In genomic region chr1:169892819-169893644, GRCh38 we compare ENCODE assay signal across 8 cellular contexts. TPM values are rescaled to one million over a fixed set of nuclear protein-coding genes. Genes with fewer than 3 reads are reported as not detected.
DNase-seq lines count a peak whose midpoint lies in the region; ATAC-seq, FAIRE-seq and TF ChIP-seq lines count a peak whose summit lies in the region.

No MANE protein-coding gene starts in this region.

- H3K27ac ChIP-seq in osteoblast (ENCODE audit: low read depth, low read length), result peak overlapping the region; percentile 100

- no peak for FAIRE-seq in RCC 7860 (lab: Jason Lieb, UNC)

- no peaks in the 10 kb centered on the region for H3K9me3 ChIP-seq in osteoblast (ENCODE audit: low read depth, low read length)

- H3K4me1 ChIP-seq in osteoblast (ENCODE audit: insufficient read depth, low read length), result peaks cover 28% of the 10 kb centered on the region

- intact Hi-C loops in activated CD4-positive, alpha-beta memory T cell treated with anti-CD3 and anti-CD28 coated beads for 36 hours (cut with micrococcal nuclease), result loop anchor here (1.0 to 5.0 kb wide), 9 partner anchors 181 to 1956 kb away; partner anchors contain the start of genes BLZF1, DCAF6, KIFAP3 and MPC2

- H3K36me3 Mint-ChIP-seq in activated CD4-positive, alpha-beta memory T cell treated with anti-CD3 and anti-CD28 coated beads for 36 hours, result peaks cover 10% of the 10 kb centered on the region

- peak overlapping the region; percentile 82 for H3K4me3 Mint-ChIP-seq in activated CD4-positive, alpha-beta memory T cell treated with anti-CD3 and anti-CD28 coated beads for 36 hours

- peaks cover 10% of the 10 kb centered on the region for H4K20me1 ChIP-seq in osteoblast (ENCODE audit: insufficient read depth, low read length)

- peak overlapping the region; percentile 98 for H3K27ac Mint-ChIP-seq in activated CD4-positive, alpha-beta memory T cell treated with anti-CD3 and anti-CD28 coated beads for 36 hours

- peak overlapping the region; percentile 78 for H3K4me2 ChIP-seq in osteoblast (ENCODE audit: insufficient read depth, low read length)

- DNase-seq in BJ (ENCODE audit: low read depth), result no peak
- no peak for DNase-seq in activated CD4-positive, alpha-beta memory T cell treated with anti-CD3 and anti-CD28 coated beads for 36 hours
- peak; percentile 17 for DNase-seq in foreskin melanocyte
- DNase-seq in osteoblast (ENCODE audit: insufficient read length, low spot score, missing footprints), result peak; percentile 80
- no peak for DNase-seq in NK-92 (lab: John Stamatoyannopoulos, UW; ENCODE audit: unreplicated experiment)
- DNase-seq in RCC 7860 (ENCODE audit: low spot score), result no peak

- CTCF ChIA-PET in BJ (lab: Yijun Ruan, JAX), result interaction anchor here (0.9 to 1.2 kb wide), 2 partner anchors 10 to 83 kb away, joined by 3 read pairs; no protein-coding TSS in a partner anchor
- CTCF ChIA-PET in activated CD4-positive, alpha-beta memory T cell treated with anti-CD3 and anti-CD28 coated beads for 36 hours (lab: Charles Lee), result interaction anchor here (0.6 kb wide), 2 partner anchors 26 to 201 kb away, joined by 3 read pairs; no protein-coding TSS in a partner anchor

- H3K27me3 Mint-ChIP-seq in activated CD4-positive, alpha-beta memory T cell treated with anti-CD3 and anti-CD28 coated beads for 36 hours, result no peaks in the 10 kb centered on the region

- H3K4me3 ChIP-seq in BJ (ENCODE audit: low read depth, low read length) (peak overlapping the region; percentile 79), osteoblast (ENCODE audit: insufficient read depth, low read length) (peak overlapping the region; percentile 84)

- peak overlapping the region; percentile 75 for H2AFZ ChIP-seq in osteoblast (ENCODE audit: low read length)

- no peak for TF ChIP-seq RAD21 in Ishikawa (IDR thresholded peaks at IDR 0.05; ENCODE audit: low read depth)

- no peaks in the 10 kb centered on the region for H3K9me3 Mint-ChIP-seq in activated CD4-positive, alpha-beta memory T cell treated with anti-CD3 and anti-CD28 coated beads for 36 hours

- POLR2A ChIA-PET in BJ (lab: Charles Lee), result interaction anchor here (0.5 to 0.7 kb wide), 3 partner anchors 774 to 1016 kb away, joined by 3 to 10 read pairs (median 4); no protein-coding TSS in a partner anchor
- POLR2A ChIA-PET in activated CD4-positive, alpha-beta memory T cell treated with anti-CD3 and anti-CD28 coated beads for 36 hours (lab: Charles Lee), result interaction anchor here (0.6 to 2.3 kb wide), 11 partner anchors 9 to 639 kb away, joined by 3 to 8 read pairs (median 4); partner anchors contain the start of genes F5, GORAB and KIFAP3

- peaks cover 51% of the 10 kb centered on the region for H3K79me2 ChIP-seq in osteoblast (ENCODE audit: insufficient read depth, low read length)

- H3K36me3 ChIP-seq in BJ (ENCODE audit: control insufficient read depth, insufficient read depth, low read length), result no peaks in the 10 kb centered on the region
- H3K36me3 ChIP-seq in osteoblast (ENCODE audit: insufficient read depth, low read length), result peaks cover 6% of the 10 kb centered on the region

- no peak for TF ChIP-seq EP300 in Ishikawa (IDR thresholded peaks at IDR 0.05; ENCODE audit: borderline replicate concordance)

- peak; percentile 17 for ATAC-seq in GM19397 (IDR thresholded peaks at IDR 0.05; ENCODE audit: unreplicated experiment)

- H3K4me1 Mint-ChIP-seq in activated CD4-positive, alpha-beta memory T cell treated with anti-CD3 and anti-CD28 coated beads for 36 hours (ENCODE audit: low read depth), result peaks cover 43% of the 10 kb centered on the region

- no peaks in the 10 kb centered on the region; the same call in none of the 2 replicates for H3K27me3 ChIP-seq in BJ (ENCODE audit: control insufficient read depth, insufficient read depth, low read length)
- peaks cover 13% of the 10 kb centered on the region for H3K27me3 ChIP-seq in osteoblast (ENCODE audit: insufficient read depth, low read length)

- TF ChIP-seq CTCF in BJ (IDR thresholded peaks at IDR 0.05; ENCODE audit: insufficient read depth, low read depth, low read length) (no peak), osteoblast (IDR thresholded peaks at IDR 0.05; ENCODE audit: extremely low read depth, low read depth, low read length) (no peak)

TF ChIP-seq in Ishikawa, 13 proteins besides CTCF, POLR2A, EP300 and RAD21:
- TF ChIP-seq REST (IDR thresholded peaks at IDR 0.05; ENCODE audit: low read depth) (no peak), CREB1 (IDR thresholded peaks at IDR 0.05; ENCODE audit: low read depth) (no peak), MAX (IDR thresholded peaks at IDR 0.05) (no peak), NFIC (IDR thresholded peaks at IDR 0.05) (no peak), ZBTB7A (IDR thresholded peaks at IDR 0.05; ENCODE audit: low read depth) (peak; percentile 68; the same call in 1 of the 2 replicates)

RNA-seq across cellular contexts. Expression of gene SCYL3, which starts 0.7 kb away (rescaled TPM):
- polyA plus RNA-seq in BJ (2011; rRNA removed), result 6.1 and 9.3 TPM in 2 replicates
- polyA minus RNA-seq in BJ (2011; rRNA and poly(A)+ RNA removed), result 8.0 and 8.8 TPM in 2 replicates
- total RNA-seq in activated CD4-positive, alpha-beta memory T cell treated with anti-CD3 and anti-CD28 coated beads for 36 hours, result 10 to 100 TPM; 11.1 to 12.4 TPM
- total RNA-seq in osteoblast, result 9.4 and 10.1 TPM in 2 replicates

Comparison
In these comparisons a context has a peak if more than half of its experiments do, and no peak if none do; other contexts are left out.
1. DNase-seq: peak in foreskin melanocyte (single experiment) and osteoblast (single experiment); none in BJ (single experiment), activated CD4-positive, alpha-beta memory T cell treated with anti-CD3 and anti-CD28 coated beads for 36 hours (single experiment), NK-92 (single experiment) and RCC 7860 (single experiment).